ENCODE assay signal across 1 cellular context in genomic region chr12:6322969-6323339, GRCh38.
TF ChIP-seq lines count a peak whose summit lies in the region.

No MANE protein-coding gene starts in this region.

TF ChIP-seq in H1, 55 proteins besides CTCF, POLR2A, EP300 and RAD21:
- TF ChIP-seq CREB1 (IDR thresholded peaks at IDR 0.05) = no peak
- TF ChIP-seq RBBP5 (IDR thresholded peaks at IDR 0.05; ENCODE audit: borderline replicate concordance, low read depth, low read length) = no peak
- TF ChIP-seq TAF1 (IDR thresholded peaks at IDR 0.05; ENCODE audit: low read depth, low read length) = no peak
TF ChIP-seq in H1: peak in this region for 0.
